8 cellular contexts compared by ENCODE assay signal in the genomic region with DNA sequence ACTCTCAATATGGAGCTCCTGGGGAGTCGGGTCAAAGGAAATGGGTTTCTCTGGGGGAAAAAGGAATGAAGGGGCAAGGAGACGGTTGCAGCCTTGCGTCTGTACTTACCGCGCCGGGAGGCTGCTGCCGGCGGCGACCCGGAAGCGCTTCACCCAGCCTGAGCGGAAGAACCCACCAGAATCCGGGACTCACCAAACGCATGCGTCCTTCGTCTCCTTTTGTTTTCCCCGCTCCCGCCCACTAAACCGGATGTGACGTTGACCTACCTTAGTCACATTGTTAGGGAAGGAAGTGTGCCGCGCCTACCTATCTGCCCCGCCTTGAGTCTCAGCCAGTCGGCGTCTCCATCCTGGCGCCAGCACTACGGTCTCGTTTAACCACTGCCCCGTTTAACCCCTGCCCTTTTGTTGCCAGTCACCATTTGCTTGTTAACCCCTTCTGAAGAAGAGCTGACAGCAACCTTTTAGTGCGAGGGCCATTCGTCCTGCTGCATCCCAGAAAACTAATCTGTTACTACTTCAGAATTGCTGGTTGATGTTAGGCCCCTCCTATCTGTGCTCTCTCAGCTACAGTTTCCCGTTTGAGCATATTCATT. TPM values are rescaled to one million over a fixed set of nuclear protein-coding genes. Genes with fewer than 3 reads are reported as not detected.
DNase-seq lines count a peak whose midpoint lies in the region; FAIRE-seq and TF ChIP-seq lines count a peak whose summit lies in the region.

A gene (minus strand): TSS at position 155 of the 596 bp plus-strand sequence. CDS start 1,419 bp downstream, outside the sequence.

- TF ChIP-seq CTCF in Loucy (conservative IDR thresholded peaks at IDR 0.05; ENCODE audit: low read length): no peak
- TF ChIP-seq CTCF in fibroblast of the aortic adventitia (IDR thresholded peaks at IDR 0.05; ENCODE audit: insufficient read depth, low read length): no peak
- TF ChIP-seq CTCF in nephron (IDR thresholded peaks at IDR 0.05; ENCODE audit: unreplicated experiment in 3 of 3): no peak

- peak within 1 kb of the TSS; percentile 99 to 100 (median 100) for H3K27ac Mint-ChIP-seq in nephron
- H3K27ac Mint-ChIP-seq in stimulated activated naive CD8-positive, alpha-beta T cell treated with anti-CD3 and anti-CD28 coated beads, Interleukin-15, Interleukin-2, amounts not matched to agents 100 ng/mL and 50 ng/mL, for 24 hours: peak within 1 kb of the TSS; percentile 100

- H3K4me1 Mint-ChIP-seq in nephron: peaks cover 15% of the 10 kb centered on the region
- H3K4me1 Mint-ChIP-seq in stimulated activated naive CD8-positive, alpha-beta T cell treated with anti-CD3 and anti-CD28 coated beads, Interleukin-15, Interleukin-2, amounts not matched to agents 100 ng/mL and 50 ng/mL, for 24 hours (ENCODE audit: low read depth): peaks cover 20% of the 10 kb centered on the region

- H3K9ac ChIP-seq in Loucy (ENCODE audit: low read depth, low read length, poor library complexity, severe bottlenecking): peak within 1 kb of the TSS; percentile 94

- H3K27me3 ChIP-seq in Loucy (ENCODE audit: insufficient read depth, low read length, poor library complexity, severe bottlenecking): peaks cover 18% of the 10 kb centered on the region

- no peaks in the 10 kb centered on the region for H4K20me1 ChIP-seq in Loucy (ENCODE audit: insufficient read depth, low read length, poor library complexity, severe bottlenecking)

- no peaks in the 10 kb centered on the region for H3K36me3 ChIP-seq in Loucy (ENCODE audit: insufficient read depth, low read length)

- no peaks in the 10 kb centered on the region for H3K9me3 Mint-ChIP-seq in nephron
- no peaks in the 10 kb centered on the region for H3K9me3 Mint-ChIP-seq in stimulated activated naive CD8-positive, alpha-beta T cell treated with anti-CD3 and anti-CD28 coated beads, Interleukin-15, Interleukin-2, amounts not matched to agents 100 ng/mL and 50 ng/mL, for 24 hours

- TF ChIP-seq POLR2A in H54 (IDR thresholded peaks at IDR 0.05; ENCODE audit: low read depth, low read length) (peak; percentile 93), Raji (IDR thresholded peaks at IDR 0.05; ENCODE audit: insufficient read depth, low read depth, low read length) (peak; percentile 100)

- peaks cover 5% of the 10 kb centered on the region for H3K27me3 Mint-ChIP-seq in nephron (ENCODE audit: low read depth)
- H3K27me3 Mint-ChIP-seq in stimulated activated naive CD8-positive, alpha-beta T cell treated with anti-CD3 and anti-CD28 coated beads, Interleukin-15, Interleukin-2, amounts not matched to agents 100 ng/mL and 50 ng/mL, for 24 hours: peaks cover 2% of the 10 kb centered on the region

- no peaks in the 10 kb centered on the region for H3F3A ChIP-seq in Loucy (ENCODE audit: low read depth)

- peak within 1 kb of the TSS; percentile 87 for H2AFZ ChIP-seq in Loucy (ENCODE audit: low read length)

- no peaks in the 10 kb centered on the region for H3K9me3 ChIP-seq in Loucy (ENCODE audit: insufficient read depth, low read depth, low read length)

- H3K4me2 ChIP-seq in Loucy (ENCODE audit: low read depth, low read length, poor library complexity, severe bottlenecking): peak within 1 kb of the TSS; percentile 97

- H3K4me3 ChIP-seq in Loucy (ENCODE audit: low read length, poor library complexity, severe bottlenecking): peak within 1 kb of the TSS; percentile 95
- H3K4me3 ChIP-seq in fibroblast of the aortic adventitia (ENCODE audit: low read depth, low read length): peak within 1 kb of the TSS; percentile 88

- peak; percentile 81 for FAIRE-seq in H54 (lab: Jason Lieb, UNC)

- H3K4me3 Mint-ChIP-seq in nephron: peak within 1 kb of the TSS; percentile 89 to 90 (median 89)
- H3K4me3 Mint-ChIP-seq in stimulated activated naive CD8-positive, alpha-beta T cell treated with anti-CD3 and anti-CD28 coated beads, Interleukin-15, Interleukin-2, amounts not matched to agents 100 ng/mL and 50 ng/mL, for 24 hours: peak within 1 kb of the TSS; percentile 96

- H3K4me1 ChIP-seq in Loucy (ENCODE audit: insufficient read depth, low read length, poor library complexity, severe bottlenecking): peaks cover 16% of the 10 kb centered on the region

- H3K9me2 ChIP-seq in Loucy (replicated peaks; ENCODE audit: low read depth, low read length): no peaks in the 10 kb centered on the region

- peaks cover 9% of the 10 kb centered on the region; the same call in 1 of the 2 replicates for H3K79me2 ChIP-seq in Loucy (ENCODE audit: insufficient read depth, low read length)

- peaks cover 3% of the 10 kb centered on the region for H3K36me3 Mint-ChIP-seq in nephron (ENCODE audit: low read depth)
- H3K36me3 Mint-ChIP-seq in stimulated activated naive CD8-positive, alpha-beta T cell treated with anti-CD3 and anti-CD28 coated beads, Interleukin-15, Interleukin-2, amounts not matched to agents 100 ng/mL and 50 ng/mL, for 24 hours (ENCODE audit: low read depth): peaks cover 5% of the 10 kb centered on the region

- peak; percentile 99 for DNase-seq in EH (ENCODE audit: low read depth)
- peak; percentile 69 for DNase-seq in H54 (ENCODE audit: insufficient read length, low spot score)
- DNase-seq in activated effector memory CD4-positive, alpha-beta T cell treated with Interleukin-2 at 50 U/mL for 16 hours: peak; percentile 98
- peak; percentile 99 for DNase-seq in fibroblast of the aortic adventitia (ENCODE audit: low read depth)

RNA-seq across cellular contexts. Expression of the gene that starts here (rescaled TPM):
- total RNA-seq in fibroblast of the aortic adventitia (ENCODE audit: low replicate concordance): 24.5 and 49.5 TPM in 2 replicates

Comparison
In these comparisons a context has a peak if more than half of its experiments do, and no peak if none do; other contexts are left out.
1. Peak in every context shown above with its lines: DNase-seq and H3K4me3 ChIP-seq.